8 cellular contexts compared by ENCODE assay signal in genomic region chr7:76397409-76398183, GRCh38. TPM values are rescaled to one million over a fixed set of nuclear protein-coding genes. Genes with fewer than 3 reads are reported as not detected.
DNase-seq lines count a peak whose midpoint lies in the region; ATAC-seq lines count a peak whose summit lies in the region.

No MANE protein-coding gene starts in this region.

- peak overlapping the region; percentile 72 for H3K9ac ChIP-seq in adipocyte (ENCODE audit: low read length)
- H3K9ac ChIP-seq in skeletal muscle tissue (ENCODE audit: low read depth in 1 of 3, low read length in 3 of 3): peak overlapping the region in 2 of 3 donors; percentile 45 to 54

- intact Hi-C loops in right cardiac atrium (cut with DNase I): loop anchor here in 1 of 4 donors (10.0 kb wide), 1 partner anchor 53 kb away; no protein-coding TSS in a partner anchor

- H3K4me1 ChIP-seq in adipocyte (ENCODE audit: control insufficient read depth, insufficient read depth, low read length): peaks cover 27% of the 10 kb centered on the region
- peaks cover 2% of the 10 kb centered on the region for H3K4me1 ChIP-seq in right cardiac atrium (ENCODE audit: control insufficient read depth, insufficient read depth, low read length)
- H3K4me1 ChIP-seq in skeletal muscle tissue (ENCODE audit: control insufficient read depth in 3 of 3, insufficient read depth in 3 of 3, low read length in 3 of 3): peaks cover 14 to 20% (median 17%) of the 10 kb centered on the region in 3 donors

- no peak overlapping the region for H3K27ac ChIP-seq in right cardiac atrium (ENCODE audit: low read length)
- H3K27ac ChIP-seq in skeletal muscle tissue (ENCODE audit: low read depth, low read length): no peak overlapping the region

- ATAC-seq in right cardiac atrium (peak; percentile 63 to 75), HG03342 (IDR thresholded peaks at IDR 0.05; ENCODE audit: unreplicated experiment) (no peak)

- no peaks in the 10 kb centered on the region for H3K27me3 ChIP-seq in adipocyte (replicated peaks; ENCODE audit: control insufficient read depth, insufficient read depth, low read length)
- no peaks in the 10 kb centered on the region for H3K27me3 ChIP-seq in right cardiac atrium (ENCODE audit: control insufficient read depth, insufficient read depth)
- H3K27me3 ChIP-seq in skeletal muscle tissue (ENCODE audit: control insufficient read depth in 3 of 3, insufficient read depth in 3 of 3, low read length in 3 of 3): no peaks in the 10 kb centered on the region

- no peaks in the 10 kb centered on the region for H3K36me3 ChIP-seq in adipocyte (ENCODE audit: control insufficient read depth, insufficient read depth, low read length, severe bottlenecking)
- H3K36me3 ChIP-seq in skeletal muscle tissue (ENCODE audit: control insufficient read depth in 3 of 3, insufficient read depth in 3 of 3, low read length in 3 of 3): no peaks in the 10 kb centered on the region

- DNase-seq in DMS53 treated with DMSO at 0.1 percent for 48 hours (lab: John Stamatoyannopoulos, UW; ENCODE audit: unreplicated experiment): peak; percentile 67
- DNase-seq in HuH-7.5 (ENCODE audit: low spot score): peak; percentile 80
- DNase-seq in T follicular helper cell (ENCODE audit: low read depth): peak; percentile 75
- DNase-seq in adipocyte (ENCODE audit: low read depth): peak; percentile 16
- DNase-seq in right cardiac atrium: peak; percentile 83 to 94 (median 93)
- DNase-seq in dedifferentiated amniotic fluid mesenchymal stem cell (ENCODE audit: extremely low spot score): no peak

- no peaks in the 10 kb centered on the region for H3K9me3 ChIP-seq in adipocyte (ENCODE audit: control insufficient read depth, low read length)
- no peaks in the 10 kb centered on the region for H3K9me3 ChIP-seq in right cardiac atrium (ENCODE audit: control insufficient read depth, low read length)
- no peaks in the 10 kb centered on the region for H3K9me3 ChIP-seq in skeletal muscle tissue (ENCODE audit: control insufficient read depth in 3 of 3, low read length in 3 of 3)

- H3K4me3 ChIP-seq in adipocyte (ENCODE audit: low read length) (peak overlapping the region; percentile 79), right cardiac atrium (ENCODE audit: low read length) (peak overlapping the region; percentile 36), skeletal muscle tissue (ENCODE audit: low read length in 3 of 3) (peak overlapping the region; percentile 65 to 79 (median 73))

- 16% methylated on average over 45 of the region's 45 CpGs for WGBS in right cardiac atrium

RNA-seq across cellular contexts. Expression of gene SSC4D, which starts 11.9 kb away (rescaled TPM):
- total RNA-seq in right cardiac atrium (1 to 10 TPM in 2 of 4 donors, under 1 TPM in 2; 0.78 to 1.3 (median 0.96) TPM), skeletal muscle tissue (1.0 TPM)
- 2.1 TPM for polyA plus RNA-seq in right cardiac atrium

RNA-seq across cellular contexts. Expression of gene ZP3, which starts 27.2 kb away (rescaled TPM):
- total RNA-seq in right cardiac atrium (1 to 10 TPM in 2 of 4 donors, under 1 TPM in 1, not detected in 1; 0.50 to 2.5 (median 2.4) TPM), skeletal muscle tissue (not detected)
- polyA plus RNA-seq in right cardiac atrium: 0.77 TPM

RNA-seq across cellular contexts. Expression of gene YWHAG, which starts 38.8 kb away (rescaled TPM):
- total RNA-seq in right cardiac atrium: 100 to 1,000 TPM; 209 to 282 (median 253) TPM
- polyA plus RNA-seq in right cardiac atrium: 139 TPM
- 86.1 TPM for total RNA-seq in skeletal muscle tissue
